Comparison of ENCODE assay signal across 15 cellular contexts in genomic region chr18:21327101-21327500, GRCh38.
DNase-seq lines count a peak whose midpoint lies in the region; ATAC-seq and TF ChIP-seq lines count a peak whose summit lies in the region.
"Had no signal": no experiment of that assay in that cellular context is flagged by ENCODE, and none has a peak within 500 bp of the region (broad histone marks: within the 10 kb centered on the region; RNA-seq: fewer than 3 reads in every experiment).

No MANE protein-coding gene starts in this region.

- TF ChIP-seq CTCF in HEK293 (tag by site-specific recombination; IDR thresholded peaks at IDR 0.05) (no peak), foreskin keratinocyte (conservative IDR thresholded peaks at IDR 0.05) (no peak), vagina (IDR thresholded peaks at IDR 0.05) (no peak)

- intact Hi-C loops in vagina (cut with DNase I): no loop called here

- POLR2A ChIA-PET in HEK293 (lab: Yijun Ruan, JAX): no interaction called here

- H3K27me3 ChIP-seq in foreskin keratinocyte (no peaks in the 10 kb centered on the region), vagina (no peaks in the 10 kb centered on the region)

- DNase-seq in COR-L47 (lab: John Stamatoyannopoulos, UW) (peak; percentile 61), NCI-H526 treated with DMSO at 0.1 percent for 48 hours (lab: John Stamatoyannopoulos, UW) (peak; percentile 80), foreskin keratinocyte (peak in 1 of 2 donors; percentile 32), vagina (ENCODE audit: extremely low spot score in 2 of 2) (no peak), NCI-H2029 treated with DMSO at 0.1 percent for 48 hours (lab: John Stamatoyannopoulos, UW) (no peak), NCI-H187 (lab: John Stamatoyannopoulos, UW) (no peak), AG20443 (ENCODE audit: low spot score) (no peak)
- DNase-seq: CD4-positive, CD25-positive, alpha-beta regulatory T cell; MM.1S; NCI-H1105; NCI-H2081 treated with DMSO at 0.1 percent for 48 hours; NCI-H82; T-helper 2 cell had no signal

- CTCF ChIA-PET in HEK293 (lab: Yijun Ruan, JAX): no interaction called here

- peak; percentile 16 for ATAC-seq in foreskin keratinocyte
- ATAC-seq: HepG2 had no signal

- H3K4me1 ChIP-seq in HEK293 (ENCODE audit: control insufficient read depth, insufficient read depth, low read length): peaks cover 9% of the 10 kb centered on the region
- peaks cover 8% of the 10 kb centered on the region for H3K4me1 ChIP-seq in foreskin keratinocyte
- no peaks in the 10 kb centered on the region for H3K4me1 ChIP-seq in vagina

- H3K9me3 ChIP-seq in HEK293 (ENCODE audit: control insufficient read depth, insufficient read depth, low read depth, low read length): no peaks in the 10 kb centered on the region
- no peaks in the 10 kb centered on the region for H3K9me3 ChIP-seq in vagina

- H3K27ac ChIP-seq in HEK293 (ENCODE audit: extremely low read depth, low read depth, low read length) (no peak overlapping the region), foreskin keratinocyte (no peak overlapping the region), vagina (no peak overlapping the region)

- no peaks in the 10 kb centered on the region for H3K36me3 ChIP-seq in HEK293 (ENCODE audit: control insufficient read depth in 2 of 2, insufficient read depth in 1 of 2, low read length in 2 of 2)
- no peaks in the 10 kb centered on the region for H3K36me3 ChIP-seq in vagina

- no peak overlapping the region for H3K4me3 ChIP-seq in HEK293 (ENCODE audit: low read depth, low read length)
- no peak overlapping the region for H3K4me3 ChIP-seq in vagina

- no peak for TF ChIP-seq POLR2A in vagina (IDR thresholded peaks at IDR 0.05)

TF ChIP-seq in HEK293, 187 proteins besides CTCF, POLR2A, EP300 and RAD21:
- TF ChIP-seq SCRT1 (tag by site-specific recombination; IDR thresholded peaks at IDR 0.05; ENCODE audit: borderline replicate concordance): peak; percentile 59; the same call in 1 of the 2 replicates
- TF ChIP-seq ZNF112 (tag by site-specific recombination; IDR thresholded peaks at IDR 0.05): no peak

Comparison
In these comparisons a context has a peak if more than half of its experiments do, and no peak if none do; other contexts are left out.
1. DNase-seq: peak in COR-L47 (single experiment) and NCI-H526 treated with DMSO at 0.1 percent for 48 hours (single experiment); none in vagina (0 of 2), NCI-H2029 treated with DMSO at 0.1 percent for 48 hours (single experiment), NCI-H187 (0 of 2) and AG20443 (single experiment).